Comparison of ENCODE assay signal across 1 cellular context in the genomic region with DNA sequence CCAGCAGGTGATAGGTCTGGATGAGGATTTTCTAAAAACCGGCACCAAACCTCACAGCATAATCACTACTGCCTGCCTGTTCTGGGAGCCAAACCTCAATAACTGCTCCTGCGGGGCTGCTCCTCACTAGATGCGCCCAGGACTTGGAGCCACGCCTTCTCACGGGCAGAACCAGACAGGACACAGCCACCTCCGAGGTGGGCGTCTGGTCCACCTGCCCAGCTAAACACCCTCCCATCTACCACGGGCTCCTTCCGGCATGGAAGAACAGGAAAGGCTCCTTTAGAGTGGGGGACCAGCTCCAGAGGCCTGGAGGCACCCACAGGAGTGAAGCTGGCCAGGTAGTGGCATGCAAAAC.
TF ChIP-seq lines count a peak whose summit lies in the region.

No MANE protein-coding gene starts in this region.

TF ChIP-seq in HepG2, 621 proteins besides CTCF, POLR2A, EP300 and RAD21:
- TF ChIP-seq, protein P1, sequence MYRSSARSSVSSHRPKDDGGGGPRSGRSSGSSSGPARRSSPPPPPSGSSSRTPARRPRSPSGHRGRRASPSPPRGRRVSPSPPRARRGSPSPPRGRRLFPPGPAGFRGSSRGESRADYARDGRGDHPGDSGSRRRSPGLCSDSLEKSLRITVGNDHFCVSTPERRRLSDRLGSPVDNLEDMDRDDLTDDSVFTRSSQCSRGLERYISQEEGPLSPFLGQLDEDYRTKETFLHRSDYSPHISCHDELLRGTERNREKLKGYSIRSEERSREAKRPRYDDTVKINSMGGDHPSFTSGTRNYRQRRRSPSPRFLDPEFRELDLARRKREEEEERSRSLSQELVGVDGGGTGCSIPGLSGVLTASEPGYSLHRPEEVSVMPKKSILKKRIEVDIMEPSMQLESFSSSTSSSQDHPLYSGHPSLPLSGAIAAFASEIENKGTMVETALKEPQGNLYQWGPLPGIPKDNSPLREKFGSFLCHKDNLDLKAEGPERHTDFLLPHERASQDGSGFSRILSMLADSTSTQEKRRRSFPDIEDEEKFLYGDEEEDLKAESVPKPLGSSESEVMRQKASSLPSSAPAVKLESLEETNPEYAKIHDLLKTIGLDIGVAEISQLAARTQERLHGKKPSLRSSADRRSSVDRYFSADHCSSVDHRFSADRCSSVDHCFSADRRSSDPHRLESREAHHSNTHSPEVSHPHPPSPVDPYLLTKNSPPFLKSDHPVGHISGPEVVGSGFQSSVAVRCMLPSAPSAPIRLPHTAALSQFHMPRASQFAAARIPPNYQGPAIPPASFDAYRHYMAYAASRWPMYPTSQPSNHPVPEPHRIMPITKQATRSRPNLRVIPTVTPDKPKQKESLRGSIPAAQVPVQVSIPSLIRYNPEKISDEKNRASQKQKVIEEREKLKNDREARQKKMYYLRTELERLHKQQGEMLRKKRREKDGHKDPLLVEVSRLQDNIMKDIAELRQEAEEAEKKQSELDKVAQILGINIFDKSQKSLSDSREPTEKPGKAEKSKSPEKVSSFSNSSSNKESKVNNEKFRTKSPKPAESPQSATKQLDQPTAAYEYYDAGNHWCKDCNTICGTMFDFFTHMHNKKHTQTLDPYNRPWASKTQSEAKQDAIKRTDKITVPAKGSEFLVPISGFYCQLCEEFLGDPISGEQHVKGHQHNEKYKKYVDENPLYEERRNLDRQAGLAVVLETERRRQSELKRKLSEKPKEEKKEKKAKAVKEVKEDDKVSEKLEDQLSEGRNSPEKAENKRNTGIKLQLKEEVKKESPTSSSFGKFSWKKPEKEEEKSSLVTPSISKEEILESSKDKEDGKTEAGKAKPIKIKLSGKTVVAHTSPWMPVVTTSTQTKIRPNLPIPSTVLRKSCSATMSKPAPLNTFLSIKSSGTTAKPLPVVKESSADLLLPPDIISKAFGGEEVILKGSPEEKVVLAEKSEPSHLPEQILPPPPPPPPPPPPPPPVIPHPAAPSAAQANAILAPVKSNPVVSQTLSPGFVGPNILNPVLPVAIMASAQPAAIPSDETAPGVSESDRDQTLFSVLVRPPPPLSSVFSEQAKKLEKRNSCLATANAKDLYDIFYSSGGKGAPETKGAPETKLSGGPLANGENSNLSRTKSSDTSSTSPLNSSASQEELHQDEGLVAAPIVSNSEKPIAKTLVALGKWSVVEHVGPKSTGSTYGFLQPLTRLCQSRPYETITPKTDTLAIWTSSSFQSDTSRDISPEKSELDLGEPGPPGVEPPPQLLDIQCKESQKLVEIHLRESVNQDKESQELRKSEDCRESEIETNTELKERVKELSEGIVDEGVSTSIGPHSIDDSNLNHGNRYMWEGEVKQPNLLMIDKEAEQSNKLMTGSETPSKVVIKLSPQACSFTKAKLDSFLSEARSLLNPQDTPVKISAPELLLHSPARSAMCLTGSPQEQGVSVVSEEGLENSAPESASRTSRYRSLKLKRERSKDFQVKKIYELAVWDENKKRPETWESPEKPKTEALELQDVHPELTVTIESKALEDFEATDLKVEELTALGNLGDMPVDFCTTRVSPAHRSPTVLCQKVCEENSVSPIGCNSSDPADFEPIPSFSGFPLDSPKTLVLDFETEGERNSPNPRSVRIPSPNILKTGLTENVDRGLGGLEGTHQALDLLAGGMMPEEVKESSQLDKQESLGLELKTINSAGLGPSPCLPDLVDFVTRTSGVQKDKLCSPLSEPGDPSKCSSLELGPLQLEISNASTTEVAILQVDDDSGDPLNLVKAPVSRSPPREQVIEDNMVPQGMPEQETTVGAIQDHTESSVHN (CRISPR knock-in tag; IDR thresholded peaks at IDR 0.05): no peak
- TF ChIP-seq DMAP1 (CRISPR knock-in tag; IDR thresholded peaks at IDR 0.05) (no peak), FOXK2 (IDR thresholded peaks at IDR 0.05) (no peak), HINFP (CRISPR knock-in tag; IDR thresholded peaks at IDR 0.05; ENCODE audit: low read depth) (no peak), ZNF362 (CRISPR knock-in tag; IDR thresholded peaks at IDR 0.05; ENCODE audit: borderline replicate concordance) (no peak), KDM3A (CRISPR knock-in tag; IDR thresholded peaks at IDR 0.05; ENCODE audit: low read depth) (no peak), HHEX (CRISPR knock-in tag; IDR thresholded peaks at IDR 0.05) (no peak), SP1 (IDR thresholded peaks at IDR 0.05) (no peak), SP1 (CRISPR knock-in tag; IDR thresholded peaks at IDR 0.05) (no peak), IKZF5 (CRISPR knock-in tag; IDR thresholded peaks at IDR 0.05) (no peak)
- TF ChIP-seq, protein P2, sequence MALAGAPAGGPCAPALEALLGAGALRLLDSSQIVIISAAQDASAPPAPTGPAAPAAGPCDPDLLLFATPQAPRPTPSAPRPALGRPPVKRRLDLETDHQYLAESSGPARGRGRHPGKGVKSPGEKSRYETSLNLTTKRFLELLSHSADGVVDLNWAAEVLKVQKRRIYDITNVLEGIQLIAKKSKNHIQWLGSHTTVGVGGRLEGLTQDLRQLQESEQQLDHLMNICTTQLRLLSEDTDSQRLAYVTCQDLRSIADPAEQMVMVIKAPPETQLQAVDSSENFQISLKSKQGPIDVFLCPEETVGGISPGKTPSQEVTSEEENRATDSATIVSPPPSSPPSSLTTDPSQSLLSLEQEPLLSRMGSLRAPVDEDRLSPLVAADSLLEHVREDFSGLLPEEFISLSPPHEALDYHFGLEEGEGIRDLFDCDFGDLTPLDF (CRISPR knock-in tag; IDR thresholded peaks at IDR 0.05): no peak
- TF ChIP-seq, protein P3, sequence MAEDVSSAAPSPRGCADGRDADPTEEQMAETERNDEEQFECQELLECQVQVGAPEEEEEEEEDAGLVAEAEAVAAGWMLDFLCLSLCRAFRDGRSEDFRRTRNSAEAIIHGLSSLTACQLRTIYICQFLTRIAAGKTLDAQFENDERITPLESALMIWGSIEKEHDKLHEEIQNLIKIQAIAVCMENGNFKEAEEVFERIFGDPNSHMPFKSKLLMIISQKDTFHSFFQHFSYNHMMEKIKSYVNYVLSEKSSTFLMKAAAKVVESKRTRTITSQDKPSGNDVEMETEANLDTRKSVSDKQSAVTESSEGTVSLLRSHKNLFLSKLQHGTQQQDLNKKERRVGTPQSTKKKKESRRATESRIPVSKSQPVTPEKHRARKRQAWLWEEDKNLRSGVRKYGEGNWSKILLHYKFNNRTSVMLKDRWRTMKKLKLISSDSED (CRISPR knock-in tag; IDR thresholded peaks at IDR 0.05): no peak
TF ChIP-seq in HepG2: peak in this region for 0.
